In the genomic region with DNA sequence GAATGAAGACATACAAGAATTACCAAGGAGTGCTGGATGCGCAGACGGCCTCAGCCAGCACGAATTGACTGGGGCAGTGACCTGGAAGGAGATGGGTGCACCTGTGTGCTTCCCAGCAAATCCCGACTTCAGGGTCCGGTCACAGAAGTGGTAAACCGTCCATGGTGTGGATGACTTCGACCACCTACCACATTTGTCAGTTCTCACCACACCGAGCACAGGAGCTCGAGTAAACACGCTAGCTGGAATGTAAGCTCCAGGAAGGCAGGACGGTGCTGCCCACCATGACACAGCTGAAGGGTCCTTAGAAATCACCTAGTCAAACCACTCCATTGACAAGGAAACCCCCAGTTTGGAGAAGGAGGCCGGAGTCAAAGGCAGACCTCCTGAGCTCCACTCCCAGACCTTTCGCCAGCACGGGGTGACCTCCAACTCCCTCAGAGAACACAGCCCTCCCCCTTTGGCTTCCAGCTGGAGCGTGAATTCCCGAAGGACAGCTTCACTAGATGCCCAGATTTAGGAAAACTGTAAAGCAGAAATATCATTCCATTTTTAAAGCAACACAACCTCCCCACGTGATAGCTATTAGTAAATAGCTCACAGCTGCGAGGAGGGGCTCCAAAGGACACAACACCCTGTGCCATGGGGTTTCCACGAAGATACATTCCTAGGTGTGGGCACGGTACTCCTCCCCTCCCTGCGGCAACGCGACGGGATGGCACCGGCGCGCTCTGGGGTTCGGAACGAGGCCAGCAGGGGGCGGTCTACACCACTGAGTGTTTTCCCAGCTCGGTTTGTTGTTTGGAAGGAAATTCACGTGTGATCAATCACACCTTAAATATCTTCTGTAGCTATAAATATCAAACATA, we compare ENCODE assay signal across 9 cellular contexts. TPM values are rescaled to one million over a fixed set of nuclear protein-coding genes. Genes with fewer than 3 reads are reported as not detected.
DNase-seq lines count a peak whose midpoint lies in the region; ATAC-seq and TF ChIP-seq lines count a peak whose summit lies in the region.
"Had no signal": no experiment of that assay in that cellular context is flagged by ENCODE, and none has a peak within 500 bp of the region (broad histone marks: within the 10 kb centered on the region; RNA-seq: fewer than 3 reads in every experiment).

No MANE protein-coding gene starts in this region.

- no peak overlapping the region for H3K27ac Mint-ChIP-seq in stimulated activated naive CD8-positive, alpha-beta T cell treated with anti-CD3 and anti-CD28 coated beads, Interleukin-15, amount 100 ng/mL, for 72 hours
- H3K27ac Mint-ChIP-seq: T-helper 1 cell treated with Interleukin-12 subunit alpha and Interleukin-12 subunit beta and Interleukin-4 antibody, amounts not matched to agents 30 μg/mL and 1 μg/mL, for 36 hours had no signal

- ATAC-seq in mucosa of descending colon (peak; percentile 76), HG02610 (IDR thresholded peaks at IDR 0.05; ENCODE audit: unreplicated experiment) (no peak)
- ATAC-seq in stimulated activated naive CD8-positive, alpha-beta T cell treated with anti-CD3 and anti-CD28 coated beads, Interleukin-15, amount 100 ng/mL, for 72 hours, result peak; percentile 75

- peaks cover 47% of the 10 kb centered on the region for H3K27me3 Mint-ChIP-seq in stimulated activated naive CD8-positive, alpha-beta T cell treated with anti-CD3 and anti-CD28 coated beads, Interleukin-15, amount 100 ng/mL, for 72 hours

- DNase-seq in GM06990 (ENCODE audit: extremely low read depth, insufficient read length) (peak; percentile 36), LoVo (ENCODE audit: low spot score) (peak; percentile 48), epithelial cell of proximal tubule (ENCODE audit: low read depth) (no peak), mucosa of descending colon (peak in 2 of 3 donors; percentile 64 to 76), SIG-M5 (lab: John Stamatoyannopoulos, UW) (no peak)
- peak; percentile 7 to 23 for DNase-seq in activated CD4-positive, alpha-beta T cell treated with anti-CD3 and anti-CD28 coated beads, Interleukin-2, amount 50 U/mL, for 4 hours
- DNase-seq in stimulated activated naive CD8-positive, alpha-beta T cell treated with anti-CD3 and anti-CD28 coated beads, Interleukin-15, amount 100 ng/mL, for 72 hours, result peak; percentile 30 to 51

- H3K4me3 Mint-ChIP-seq in stimulated activated naive CD8-positive, alpha-beta T cell treated with anti-CD3 and anti-CD28 coated beads, Interleukin-15, amount 100 ng/mL, for 72 hours, result no peak overlapping the region
- H3K4me3 Mint-ChIP-seq: T-helper 1 cell treated with Interleukin-12 subunit alpha and Interleukin-12 subunit beta and Interleukin-4 antibody, amounts not matched to agents 30 μg/mL and 1 μg/mL, for 36 hours had no signal

- no peaks in the 10 kb centered on the region for H3K9me3 ChIP-seq in mucosa of descending colon

- H3K9me3 Mint-ChIP-seq in stimulated activated naive CD8-positive, alpha-beta T cell treated with anti-CD3 and anti-CD28 coated beads, Interleukin-15, amount 100 ng/mL, for 72 hours, result no peaks in the 10 kb centered on the region
- H3K9me3 Mint-ChIP-seq: T-helper 1 cell treated with Interleukin-12 subunit alpha and Interleukin-12 subunit beta and Interleukin-4 antibody, amounts not matched to agents 30 μg/mL and 1 μg/mL, for 36 hours had no signal

- H3K4me1 Mint-ChIP-seq in stimulated activated naive CD8-positive, alpha-beta T cell treated with anti-CD3 and anti-CD28 coated beads, Interleukin-15, amount 100 ng/mL, for 72 hours, result no peaks in the 10 kb centered on the region

- H3K4me3 ChIP-seq in GM06990 (replicated peaks; ENCODE audit: low read depth, low read length) (no peak overlapping the region), epithelial cell of proximal tubule (ENCODE audit: low read depth, low read length) (no peak overlapping the region), mucosa of descending colon (no peak overlapping the region)

- peaks cover 2% of the 10 kb centered on the region for H3K27me3 ChIP-seq in GM06990 (replicated peaks; ENCODE audit: control insufficient read depth, insufficient read depth, low read length)

- intact Hi-C loops in mucosa of descending colon (cut with DNase I, micrococcal nuclease), result no loop called here

- no peaks in the 10 kb centered on the region for H3K4me1 ChIP-seq in mucosa of descending colon (ENCODE audit: low read depth)

- H3K36me3 ChIP-seq in GM06990 (ENCODE audit: control insufficient read depth, insufficient read depth, low read length) (no peaks in the 10 kb centered on the region), mucosa of descending colon (ENCODE audit: low read depth) (no peaks in the 10 kb centered on the region)

- TF ChIP-seq CTCF in GM06990 (IDR thresholded peaks at IDR 0.05; ENCODE audit: insufficient read depth, low read length, poor library complexity, severe bottlenecking) (peak; percentile 87), epithelial cell of proximal tubule (conservative IDR thresholded peaks at IDR 0.05; ENCODE audit: low read depth, low read length) (peak; percentile 88), mucosa of descending colon (IDR thresholded peaks at IDR 0.05) (peak; percentile 49)

RNA-seq across cellular contexts. Expression of a gene that starts 34.1 kb away (rescaled TPM):
- total RNA-seq in epithelial cell of proximal tubule (3.2 and 5.0 TPM in 2 replicates), mucosa of descending colon (10 to 100 TPM in 1 of 3 donors, 1 to 10 TPM in 2; 4.7 to 20.7 (median 5.3) TPM)

RNA-seq across cellular contexts. Expression of a gene that starts 45.6 kb away (rescaled TPM):
- not detected in 2 replicates for total RNA-seq in epithelial cell of proximal tubule
- total RNA-seq in mucosa of descending colon, result not detected

Comparison
In these comparisons a context has a peak if more than half of its experiments do, and no peak if none do; other contexts are left out.
1. DNase-seq: peak in GM06990 (single experiment), LoVo (single experiment), activated CD4-positive, alpha-beta T cell treated with anti-CD3 and anti-CD28 coated beads, Interleukin-2, amount 50 U/mL, for 4 hours (2 of 2), mucosa of descending colon (2 of 3) and stimulated activated naive CD8-positive, alpha-beta T cell treated with anti-CD3 and anti-CD28 coated beads, Interleukin-15, amount 100 ng/mL, for 72 hours (2 of 2); none in epithelial cell of proximal tubule (single experiment) and SIG-M5 (single experiment).
2. Peak in every context shown above with its lines, with median percentiles within 50 percentile points of each other: CTCF ChIP-seq.